ENCODE assay signal across 9 cellular contexts in the genomic region with DNA sequence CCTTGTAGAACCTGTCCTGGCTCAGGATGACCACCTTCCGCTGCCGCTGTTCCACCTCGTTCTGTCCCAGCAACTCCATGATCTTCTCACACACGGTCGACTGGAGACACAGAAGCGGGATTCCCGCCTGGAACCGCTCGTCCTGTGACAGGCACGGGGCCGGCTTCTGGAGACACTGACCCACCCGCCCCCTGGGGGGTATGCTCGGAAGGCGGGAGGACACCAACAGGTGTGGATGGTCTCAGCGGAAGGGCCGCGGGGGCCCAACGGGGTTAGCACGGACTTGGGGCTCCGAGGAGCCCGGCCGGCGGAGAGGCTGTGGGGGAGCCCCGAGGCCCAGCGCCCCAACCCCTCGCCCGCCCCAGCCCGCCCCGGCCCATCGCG. TPM values are rescaled to one million over a fixed set of nuclear protein-coding genes. Genes with fewer than 3 reads are reported as not detected.
DNase-seq lines count a peak whose midpoint lies in the region; ATAC-seq and TF ChIP-seq lines count a peak whose summit lies in the region.
"Had no signal": no experiment of that assay in that cellular context is flagged by ENCODE, and none has a peak within 500 bp of the region (broad histone marks: within the 10 kb centered on the region; RNA-seq: fewer than 3 reads in every experiment).

No MANE protein-coding gene starts in this region.

- WGBS in HUES64 = 2% methylated on average over 31 of the region's 31 CpGs
- 0 to 4% (median 2%) methylated on average over 10 to 31 of the region's 31 CpGs for WGBS in heart left ventricle, 4 donors

- H3K9me3 ChIP-seq in HUES64 (ENCODE audit: insufficient read depth, low read depth, low read length) = no peaks in the 10 kb centered on the region
- H3K9me3 ChIP-seq in heart left ventricle = no peaks in the 10 kb centered on the region

- peaks cover 30% of the 10 kb centered on the region for H3K36me3 Mint-ChIP-seq in activated CD8-positive, alpha-beta T cell treated with anti-CD3 and anti-CD28 coated beads, Interleukin-2, amount 10 ng/mL, durations not matched to agents 7 days and 5 days (ENCODE audit: low read depth)

- POLR2A ChIA-PET in activated CD8-positive, alpha-beta T cell treated with anti-CD3 and anti-CD28 coated beads, Interleukin-2, amount 10 ng/mL, durations not matched to agents 7 days and 5 days (lab: Charles Lee) = interaction anchor here (1.0 kb wide), 1 partner anchor 55 kb away, joined by 4 read pairs; no protein-coding TSS in a partner anchor

- TF ChIP-seq POLR2A in heart left ventricle (IDR thresholded peaks at IDR 0.05) = no peak

- CTCF ChIA-PET in activated CD8-positive, alpha-beta T cell treated with anti-CD3 and anti-CD28 coated beads, Interleukin-2, amount 10 ng/mL, durations not matched to agents 7 days and 5 days (lab: Charles Lee) = no interaction called here

- peak in 4 of 12 donors; percentile 8 to 43 (median 14) for TF ChIP-seq CTCF in heart left ventricle (IDR thresholded peaks at IDR 0.05)

- H3K4me1 ChIP-seq in HUES64 (ENCODE audit: insufficient read depth, low read length) (no peaks in the 10 kb centered on the region; the same call in 1 of the 2 replicates), heart left ventricle (peaks cover 3 to 20% (median 11%) of the 10 kb centered on the region in 12 donors), rectal smooth muscle tissue (ENCODE audit: control insufficient read depth, insufficient read depth, low read length) (peaks cover 12% of the 10 kb centered on the region)

- no peaks in the 10 kb centered on the region for H3K27me3 Mint-ChIP-seq in activated CD8-positive, alpha-beta T cell treated with anti-CD3 and anti-CD28 coated beads, Interleukin-2, amount 10 ng/mL, durations not matched to agents 7 days and 5 days (ENCODE audit: low read depth)

- peak overlapping the region; percentile 81 for H3K4me3 Mint-ChIP-seq in activated CD8-positive, alpha-beta T cell treated with anti-CD3 and anti-CD28 coated beads, Interleukin-2, amount 10 ng/mL, durations not matched to agents 7 days and 5 days

- no peaks in the 10 kb centered on the region for H3K9me3 Mint-ChIP-seq in activated CD8-positive, alpha-beta T cell treated with anti-CD3 and anti-CD28 coated beads, Interleukin-2, amount 10 ng/mL, durations not matched to agents 7 days and 5 days (ENCODE audit: insufficient read depth)

- H3K27ac ChIP-seq in HUES64 (ENCODE audit: low read depth, low read length) (no peak overlapping the region), heart left ventricle (peak overlapping the region in 11 of 12 donors; percentile 77 to 96 (median 87)), rectal smooth muscle tissue (ENCODE audit: low read depth, low read length) (peak overlapping the region; percentile 82)

- peak overlapping the region; percentile 61 for H3K27ac Mint-ChIP-seq in activated CD8-positive, alpha-beta T cell treated with anti-CD3 and anti-CD28 coated beads, Interleukin-2, amount 10 ng/mL, durations not matched to agents 7 days and 5 days

- peaks cover 45% of the 10 kb centered on the region for H3K36me3 ChIP-seq in HUES64 (ENCODE audit: insufficient read depth, low read length)
- H3K36me3 ChIP-seq in heart left ventricle = peaks cover 0 to 46% (median 39%) of the 10 kb centered on the region in 9 donors
- H3K36me3 ChIP-seq in rectal smooth muscle tissue (ENCODE audit: control insufficient read depth, insufficient read depth, low read length) = peaks cover 29% of the 10 kb centered on the region

- H3K4me1 Mint-ChIP-seq in activated CD8-positive, alpha-beta T cell treated with anti-CD3 and anti-CD28 coated beads, Interleukin-2, amount 10 ng/mL, durations not matched to agents 7 days and 5 days (ENCODE audit: low read depth) = peaks cover 32% of the 10 kb centered on the region

- H3K9ac ChIP-seq in HUES64 (ENCODE audit: low read depth, low read length) = peak overlapping the region; percentile 71
- H3K9ac ChIP-seq in rectal smooth muscle tissue (ENCODE audit: low read length) = peak overlapping the region; percentile 51

- ATAC-seq in GM19467 (IDR thresholded peaks at IDR 0.05; ENCODE audit: unreplicated experiment) (peak; percentile 20), heart left ventricle (peak in 2 of 4 donors; percentile 6 to 9)
- ATAC-seq in activated CD8-positive, alpha-beta T cell treated with anti-CD3 and anti-CD28 coated beads, Interleukin-2, amount 10 ng/mL, durations not matched to agents 7 days and 5 days = peak; percentile 27

- intact Hi-C loops in heart left ventricle (cut with DNase I) (loop anchor here in 1 of 10 donors (10.0 kb wide), 1 partner anchor 214 kb away; the partner anchor contains the start of gene RAPGEF1), posterior vena cava (cut with DNase I) (no loop called here)

- peak overlapping the region; percentile 75 for H3K4me3 ChIP-seq in HUES64 (ENCODE audit: low read length)
- peak overlapping the region; percentile 71 to 100 (median 96) for H3K4me3 ChIP-seq in heart left ventricle
- H3K4me3 ChIP-seq in rectal smooth muscle tissue (ENCODE audit: low read length) = peak overlapping the region; percentile 81

- DNase-seq in DMS79 treated with DMSO at 0.1 percent for 48 hours (lab: John Stamatoyannopoulos, UW) (peak; percentile 13), DMS79 (lab: John Stamatoyannopoulos, UW) (no peak), heart left ventricle (peak in 3 of 5 donors; percentile 38 to 47 (median 43)), posterior vena cava (ENCODE audit: low spot score) (no peak)
- DNase-seq in activated CD8-positive, alpha-beta T cell treated with anti-CD3 and anti-CD28 coated beads, Interleukin-2, amount 10 ng/mL, durations not matched to agents 7 days and 5 days = peak; percentile 30

- H3K27me3 ChIP-seq in HUES64 (ENCODE audit: insufficient read depth, low read length) (no peaks in the 10 kb centered on the region), heart left ventricle (no peaks in the 10 kb centered on the region), rectal smooth muscle tissue (ENCODE audit: control insufficient read depth, insufficient read depth, low read length) (no peaks in the 10 kb centered on the region)

RNA-seq across cellular contexts. Expression of gene UCK1, which starts 0.5 kb away (rescaled TPM):
- 31.2 TPM for polyA plus RNA-seq in HUES64 (2013, experiment 1 of 2)
- polyA plus RNA-seq in HUES64 (2013, experiment 2 of 2) = 31.1 TPM
- 10 to 100 TPM; 35.8 to 36.6 TPM for total RNA-seq in activated CD8-positive, alpha-beta T cell treated with anti-CD3 and anti-CD28 coated beads, Interleukin-2, amount 10 ng/mL, durations not matched to agents 7 days and 5 days
- total RNA-seq in heart left ventricle = 10 to 100 TPM; 16.4 to 45.1 (median 24.9) TPM
- 10 to 100 TPM; 22.5 to 36.5 TPM for polyA plus RNA-seq in heart left ventricle
- total RNA-seq in posterior vena cava = 10 to 100 TPM; 16.8 to 18.8 TPM

RNA-seq across cellular contexts. Expression of gene PRRT1B, which starts 14.8 kb away (rescaled TPM):
- polyA plus RNA-seq in HUES64 (2013, experiment 1 of 2) = 0.65 TPM
- 0.76 TPM for polyA plus RNA-seq in HUES64 (2013, experiment 2 of 2)
- not detected for total RNA-seq in activated CD8-positive, alpha-beta T cell treated with anti-CD3 and anti-CD28 coated beads, Interleukin-2, amount 10 ng/mL, durations not matched to agents 7 days and 5 days
- total RNA-seq in heart left ventricle (not detected), posterior vena cava (not detected)
- not detected for polyA plus RNA-seq in heart left ventricle
- total RNA-seq: glomerular endothelial cell had no signal

RNA-seq across cellular contexts. Expression of gene POMT1, which starts 27.8 kb away (rescaled TPM):
- polyA plus RNA-seq in HUES64 (2013, experiment 1 of 2) = 12.4 TPM
- 15.8 TPM for polyA plus RNA-seq in HUES64 (2013, experiment 2 of 2)
- 10 to 100 TPM; 34.4 to 39.2 TPM for total RNA-seq in activated CD8-positive, alpha-beta T cell treated with anti-CD3 and anti-CD28 coated beads, Interleukin-2, amount 10 ng/mL, durations not matched to agents 7 days and 5 days
- total RNA-seq in heart left ventricle = 10 to 100 TPM; 15.3 to 28.8 (median 20.3) TPM
- polyA plus RNA-seq in heart left ventricle = 10 to 100 TPM; 18.4 to 20.3 TPM
- total RNA-seq in posterior vena cava = 10 to 100 TPM; 18.2 to 22.8 TPM

Comparison
In these comparisons a context has a peak if more than half of its experiments do, and no peak if none do; other contexts are left out.
1. DNase-seq: peak in DMS79 treated with DMSO at 0.1 percent for 48 hours (single experiment), activated CD8-positive, alpha-beta T cell treated with anti-CD3 and anti-CD28 coated beads, Interleukin-2, amount 10 ng/mL, durations not matched to agents 7 days and 5 days (single experiment) and heart left ventricle (3 of 5); none in DMS79 (single experiment) and posterior vena cava (single experiment).
2. Peak in every context shown above with its lines, with median percentiles within 50 percentile points of each other: H3K4me3 ChIP-seq.